ENCODE assay signal across 21 cellular contexts in genomic region chr11:120178441-120179070, GRCh38. TPM values are rescaled to one million over a fixed set of nuclear protein-coding genes. Genes with fewer than 3 reads are reported as not detected.
DNase-seq lines count a peak whose midpoint lies in the region; ATAC-seq and TF ChIP-seq lines count a peak whose summit lies in the region.
"Had no signal": no experiment of that assay in that cellular context is flagged by ENCODE, and none has a peak within 500 bp of the region (broad histone marks: within the 10 kb centered on the region; RNA-seq: fewer than 3 reads in every experiment).

No MANE protein-coding gene starts in this region.

- no peak overlapping the region for H3K4me3 ChIP-seq in breast epithelium
- H3K4me3 ChIP-seq in mesenchymal stem cell (ENCODE audit: insufficient read depth in 1 of 2, low read depth in 1 of 2, low read length in 2 of 2): no peak overlapping the region
- no peak overlapping the region for H3K4me3 ChIP-seq in uterus
- H3K4me3 ChIP-seq: ascending aorta, prostate gland had no signal

- no TSS peak for BruUV-seq in MCF 10A (replicated peaks; lab: Mats Ljungman, UMichigan)

- no peaks in the 10 kb centered on the region for H3K36me3 ChIP-seq in breast epithelium
- no peaks in the 10 kb centered on the region for H3K36me3 ChIP-seq in mesenchymal stem cell (ENCODE audit: control insufficient read depth in 1 of 2, insufficient read depth in 2 of 2, low read depth in 1 of 2, low read length in 2 of 2)
- no peaks in the 10 kb centered on the region for H3K36me3 ChIP-seq in uterus
- H3K36me3 ChIP-seq: ascending aorta, prostate gland had no signal

- H3K4me1 Mint-ChIP-seq in MCF 10A (ENCODE audit: insufficient read depth, unreplicated experiment) (peaks cover 6% of the 10 kb centered on the region), brain (peaks cover 68% of the 10 kb centered on the region)
- H3K4me1 Mint-ChIP-seq: immature natural killer cell; stimulated activated naive B cell treated with anti-CD40 and anti-IgM and Interleukin-4, amounts not matched to agents 10 μg/mL and 1 μg/mL and 100 μg/mL, for 72 hours; T-helper 17 cell had no signal

- POLR2A ChIA-PET in MCF 10A (lab: Yijun Ruan, JAX): interaction anchor here (0.6 to 0.7 kb wide), 2 partner anchors 28 to 30 kb away, joined by 3 read pairs; no protein-coding TSS in a partner anchor

- no peak overlapping the region for H2AK5ac ChIP-seq in mesenchymal stem cell (ENCODE audit: low read length, severe bottlenecking)

- H3K27ac Mint-ChIP-seq in MCF 10A (ENCODE audit: low read depth, unreplicated experiment) (no peak overlapping the region), brain (peak overlapping the region in 3 of 5 experiments; percentile 96)
- H3K27ac Mint-ChIP-seq: naive thymus-derived CD8-positive, alpha-beta T cell; T-helper 17 cell had no signal

- CTCF ChIA-PET in MCF 10A (lab: Yijun Ruan, JAX): interaction anchor here (0.6 to 4.7 kb wide), 8 partner anchors 10 to 125 kb away, joined by 3 to 21 read pairs (median 5); no protein-coding TSS in a partner anchor

- no peak overlapping the region for H2BK15ac ChIP-seq in mesenchymal stem cell (ENCODE audit: low read depth, poor library complexity, severe bottlenecking)

- H3K14ac ChIP-seq in mesenchymal stem cell (ENCODE audit: low read length in 2 of 2): peak overlapping the region in 1 of 2 experiments; percentile 37

- intact Hi-C loops in breast epithelium (cut with DNase I; ENCODE audit: low total_unique reads): no loop called here
- intact Hi-C loops in MCF 10A (cut with micrococcal nuclease): no loop called here
- intact Hi-C loops in uterus (cut with DNase I; ENCODE audit: low total_unique reads): loop anchor here (5.0 kb wide), 1 partner anchor 49 kb away; no protein-coding TSS in a partner anchor

- H3K4me1 ChIP-seq in breast epithelium (peaks cover 0 to 3% of the 10 kb centered on the region in 2 donors), mesenchymal stem cell (ENCODE audit: control insufficient read depth, insufficient read depth, low read depth, low read length) (peaks cover 10% of the 10 kb centered on the region), uterus (no peaks in the 10 kb centered on the region)
- H3K4me1 ChIP-seq: ascending aorta, prostate gland had no signal

- no peaks in the 10 kb centered on the region for H3K9me3 Mint-ChIP-seq in MCF 10A (ENCODE audit: unreplicated experiment)
- no peaks in the 10 kb centered on the region for H3K9me3 Mint-ChIP-seq in brain
- H3K9me3 Mint-ChIP-seq: immature natural killer cell; naive thymus-derived CD8-positive, alpha-beta T cell; stimulated activated naive B cell treated with anti-CD40 and anti-IgM and Interleukin-4, amounts not matched to agents 10 μg/mL and 1 μg/mL and 100 μg/mL, for 72 hours had no signal

- H3K9me3 ChIP-seq in breast epithelium: no peaks in the 10 kb centered on the region
- no peaks in the 10 kb centered on the region for H3K9me3 ChIP-seq in mesenchymal stem cell (ENCODE audit: control insufficient read depth, low read length)
- no peaks in the 10 kb centered on the region for H3K9me3 ChIP-seq in uterus
- H3K9me3 ChIP-seq: ascending aorta, prostate gland had no signal

- H3K9ac ChIP-seq in mesenchymal stem cell (ENCODE audit: low read length): peak overlapping the region; percentile 83

- no peak for TF ChIP-seq CTCF in breast epithelium (IDR thresholded peaks at IDR 0.05)
- TF ChIP-seq CTCF in MCF 10A (IDR thresholded peaks at IDR 0.05; ENCODE audit: unreplicated experiment): no peak
- TF ChIP-seq CTCF in brain (conservative IDR thresholded peaks at IDR 0.05): no peak
- TF ChIP-seq CTCF in uterus (IDR thresholded peaks at IDR 0.05): no peak
- TF ChIP-seq CTCF in GM20000 (IDR thresholded peaks at IDR 0.05; ENCODE audit: extremely low read depth, missing control alignments): no peak

- no peak overlapping the region for H2BK5ac ChIP-seq in mesenchymal stem cell (ENCODE audit: low read depth, low read length, poor library complexity, severe bottlenecking)

- no peaks in the 10 kb centered on the region for H3K27me3 ChIP-seq in breast epithelium
- peaks cover 0 to 39% of the 10 kb centered on the region in 2 experiments for H3K27me3 ChIP-seq in mesenchymal stem cell (ENCODE audit: control insufficient read depth in 1 of 2, insufficient read depth in 1 of 2, low read length in 2 of 2)
- no peaks in the 10 kb centered on the region for H3K27me3 ChIP-seq in uterus
- H3K27me3 ChIP-seq: ascending aorta had no signal

- no peak for ATAC-seq in HG02938 (IDR thresholded peaks at IDR 0.05; ENCODE audit: unreplicated experiment)
- ATAC-seq: HepG2; naive thymus-derived CD8-positive, alpha-beta T cell; stimulated activated naive B cell treated with anti-CD40 and anti-IgM and Interleukin-4, amounts not matched to agents 10 μg/mL and 1 μg/mL and 100 μg/mL, for 72 hours; T-helper 17 cell had no signal

- H3K4me2 ChIP-seq in mesenchymal stem cell (ENCODE audit: low read length, poor library complexity, severe bottlenecking): no peak overlapping the region

- H4K91ac ChIP-seq in mesenchymal stem cell (ENCODE audit: low read length): no peak overlapping the region

- no peak for TF ChIP-seq POLR2A in breast epithelium (IDR thresholded peaks at IDR 0.05)
- TF ChIP-seq POLR2A in uterus (IDR thresholded peaks at IDR 0.05): no peak

- H3K4me3 Mint-ChIP-seq in MCF 10A (ENCODE audit: unreplicated experiment) (no peak overlapping the region), brain (peak overlapping the region in 2 of 5 experiments; percentile 3 to 39)
- H3K4me3 Mint-ChIP-seq: immature natural killer cell; naive thymus-derived CD8-positive, alpha-beta T cell; stimulated activated naive B cell treated with anti-CD40 and anti-IgM and Interleukin-4, amounts not matched to agents 10 μg/mL and 1 μg/mL and 100 μg/mL, for 72 hours; T-helper 17 cell had no signal

- H3K36me3 Mint-ChIP-seq in MCF 10A (ENCODE audit: insufficient read depth, unreplicated experiment) (no peaks in the 10 kb centered on the region), brain (no peaks in the 10 kb centered on the region)
- H3K36me3 Mint-ChIP-seq: immature natural killer cell; naive thymus-derived CD8-positive, alpha-beta T cell; stimulated activated naive B cell treated with anti-CD40 and anti-IgM and Interleukin-4, amounts not matched to agents 10 μg/mL and 1 μg/mL and 100 μg/mL, for 72 hours had no signal

- H4K8ac ChIP-seq in mesenchymal stem cell (ENCODE audit: low read length): no peak overlapping the region

- H3K23ac ChIP-seq in mesenchymal stem cell (ENCODE audit: low read length in 2 of 2): no peak overlapping the region

- H3K27ac ChIP-seq in breast epithelium (peak overlapping the region; percentile 33 to 96), mesenchymal stem cell (ENCODE audit: low read length, poor library complexity, severe bottlenecking) (no peak overlapping the region), uterus (peak overlapping the region; percentile 45 to 73)
- H3K27ac ChIP-seq: ascending aorta, epithelial cell of prostate, prostate gland had no signal

- H2AFZ ChIP-seq in mesenchymal stem cell (ENCODE audit: low read depth, low read length): peak overlapping the region; percentile 23

- H3K18ac ChIP-seq in mesenchymal stem cell (ENCODE audit: low read depth in 1 of 2, low read length in 2 of 2): no peak overlapping the region

- H2BK12ac ChIP-seq in mesenchymal stem cell (ENCODE audit: low read length in 2 of 2): no peak overlapping the region

- H3K4ac ChIP-seq in mesenchymal stem cell (ENCODE audit: low read depth in 1 of 2, low read length in 2 of 2): no peak overlapping the region

- DNase-seq in breast epithelium (ENCODE audit: low spot score in 2 of 2) (peak in 1 of 2 donors; percentile 5), MCF 10A (ENCODE audit: unreplicated experiment) (no peak), mesenchymal stem cell (no peak), uterus (peak in 1 of 2 donors; percentile 13), NCI-H1930 (lab: John Stamatoyannopoulos, UW) (no peak), GM20000 (ENCODE audit: low spot score) (no peak)
- DNase-seq: cortex of kidney; immature natural killer cell; naive thymus-derived CD8-positive, alpha-beta T cell; NCI-H2081; NCI-H510A; stimulated activated naive B cell treated with anti-CD40 and anti-IgM and Interleukin-4, amounts not matched to agents 10 μg/mL and 1 μg/mL and 100 μg/mL, for 72 hours; T-helper 17 cell had no signal

- H2BK120ac ChIP-seq in mesenchymal stem cell (ENCODE audit: low read depth, low read length): no peak overlapping the region

- 72% methylated on average over 6 of the region's 6 CpGs for WGBS in mesenchymal stem cell

- H3K27me3 Mint-ChIP-seq in MCF 10A (ENCODE audit: insufficient read depth, unreplicated experiment) (peaks cover 36% of the 10 kb centered on the region), brain (no peaks in the 10 kb centered on the region)

- no peaks in the 10 kb centered on the region for H3K79me1 ChIP-seq in mesenchymal stem cell (replicated peaks; ENCODE audit: low read length, poor library complexity, severe bottlenecking)

RNA-seq across cellular contexts. Expression of gene OAF, which starts 32.3 kb away (rescaled TPM):
- total RNA-seq in breast epithelium (10 to 100 TPM; 19.8 to 35.1 (median 33.3) TPM), MCF 10A (2022) (21.6 and 34.8 TPM in 2 replicates), uterus (10 to 100 TPM; 29.2 to 90.1 (median 44.6) TPM)
- polyA plus RNA-seq in brain (ENCODE audit: insufficient read depth, low read depth, low replicate concordance): 13.7 TPM
- polyA plus RNA-seq in mesenchymal stem cell (2013, experiment 1 of 2): 50.9 TPM
- 50.4 TPM for polyA plus RNA-seq in mesenchymal stem cell (2013, experiment 2 of 2)

RNA-seq across cellular contexts. Expression of gene TRIM29, which starts 40.6 kb away (rescaled TPM):
- total RNA-seq in breast epithelium (10 to 100 TPM; 10.6 to 58.7 (median 45.9) TPM), MCF 10A (2022) (60.9 and 93.4 TPM in 2 replicates), uterus (1 to 10 TPM; 4.6 to 7.6 (median 6.1) TPM)
- 2.5 TPM for polyA plus RNA-seq in brain (ENCODE audit: insufficient read depth, low read depth, low replicate concordance)
- not detected for polyA plus RNA-seq in mesenchymal stem cell (2013, experiment 1 of 2)
- not detected for polyA plus RNA-seq in mesenchymal stem cell (2013, experiment 2 of 2)
- total RNA-seq: activated CD8-positive, alpha-beta memory T cell treated with anti-CD3 and anti-CD28 coated beads for 36 hours; lung microvascular endothelial cell; naive thymus-derived CD8-positive, alpha-beta T cell; T-helper 17 cell had no signal
- polyA plus RNA-seq: immature natural killer cell; naive thymus-derived CD8-positive, alpha-beta T cell had no signal
